In the genomic region with DNA sequence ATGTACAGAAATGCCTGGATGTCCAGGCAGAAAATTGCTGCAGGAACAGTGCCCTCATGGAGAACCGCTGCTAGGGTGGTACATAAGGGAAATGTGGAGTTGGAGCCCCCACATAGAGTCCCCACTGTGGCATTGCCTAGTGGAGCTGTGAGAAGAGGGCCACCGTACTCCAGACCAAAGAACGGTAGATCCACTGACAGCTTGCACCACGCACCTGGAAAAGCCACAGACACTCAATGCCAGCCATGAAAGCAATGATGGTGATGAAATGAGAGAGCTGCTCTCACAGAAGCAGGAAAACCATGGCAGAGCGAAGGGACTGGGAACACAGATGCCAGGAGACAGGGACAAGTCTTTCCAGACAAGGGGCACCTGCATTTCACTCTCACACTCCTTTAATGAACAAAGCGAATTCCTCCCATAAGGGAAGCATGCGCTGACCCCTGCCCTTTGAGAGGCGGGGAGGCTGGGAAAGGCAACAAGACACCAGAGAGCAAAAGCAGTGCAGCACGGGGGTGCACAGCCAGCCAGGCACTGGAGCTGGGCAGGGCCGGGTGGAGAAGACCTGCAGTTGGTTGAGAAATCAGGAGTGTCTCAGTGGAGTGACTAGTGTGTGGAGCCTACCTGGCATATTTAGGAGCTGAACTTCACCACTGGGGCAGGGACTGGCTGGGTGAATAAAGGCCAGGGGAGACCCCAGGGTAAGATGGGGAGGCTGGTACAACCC, we compare ENCODE assay signal across 28 cellular contexts.
"Had no signal": no experiment of that assay in that cellular context is flagged by ENCODE, and none has a peak within 500 bp of the region (broad histone marks: within the 10 kb centered on the region; RNA-seq: fewer than 3 reads in every experiment).

No MANE protein-coding gene starts in this region.

- H3K9me3 ChIP-seq: lower lobe of right lung, ovary, prostate gland, sigmoid colon had no signal

- H3K9me3 Mint-ChIP-seq: activated CD4-positive, alpha-beta T cell treated with anti-CD3 and anti-CD28 coated beads, Interleukin-2, amount 10 ng/mL, durations not matched to agents 7 days and 5 days had no signal

- H3K27ac Mint-ChIP-seq: activated CD4-positive, alpha-beta memory T cell treated with anti-CD3 and anti-CD28 coated beads, Interleukin-2, amount 10 ng/mL, durations not matched to agents 7 days and 5 days; activated CD4-positive, alpha-beta T cell treated with anti-CD3 and anti-CD28 coated beads, Interleukin-2, amount 10 ng/mL, durations not matched to agents 7 days and 5 days; activated naive CD8-positive, alpha-beta T cell; mesothelial cell of epicardium; naive B cell; nephron progenitor cell; stimulated activated naive B cell treated with anti-CD40 and anti-IgM and Interleukin-4, amounts not matched to agents 10 μg/mL and 1 μg/mL and 100 μg/mL, for 72 hours; T-helper 17 cell had no signal

- DNase-seq: activated CD4-positive, alpha-beta memory T cell treated with anti-CD3 and anti-CD28 coated beads, Interleukin-2, amount 10 ng/mL, durations not matched to agents 7 days and 5 days; activated CD4-positive, alpha-beta T cell treated with anti-CD3 and anti-CD28 coated beads, Interleukin-2, amount 10 ng/mL, durations not matched to agents 7 days and 5 days; activated CD4-positive, CD25-positive, alpha-beta regulatory T cell treated with anti-CD3 and anti-CD28 coated beads, Interleukin-2, amount 50 U/mL, for 72 hours; activated effector memory CD4-positive, alpha-beta T cell treated with Interleukin-2 at 50 U/mL for 16 hours; activated naive CD4-positive, alpha-beta T cell treated with Interleukin-2 at 50 U/mL for 16 hours; body of pancreas; effector memory CD4-positive, alpha-beta T cell; erythroblast; heart right ventricle; kidney glomerular epithelial cell; lower lobe of right lung; naive B cell; nephron progenitor cell; ovary; retina; sigmoid colon; small intestine; stimulated activated CD4-positive, alpha-beta T cell treated with anti-CD3 and anti-CD28 coated beads, Interleukin-15, amount 100 ng/mL, for 24 hours; stimulated activated CD4-positive, alpha-beta T cell treated with anti-CD3 and anti-CD28 coated beads, Interleukin-2, amount 100 ng/mL, for 24 hours; stimulated activated naive B cell treated with anti-CD40 and anti-IgM and Interleukin-4, amounts not matched to agents 10 μg/mL and 1 μg/mL and 100 μg/mL, for 72 hours; T-helper 17 cell; T1000 had no signal

- H3K36me3 ChIP-seq: heart right ventricle, lower lobe of right lung, ovary, prostate gland, sigmoid colon, tibial nerve had no signal

- H3K4me3 ChIP-seq: body of pancreas, heart right ventricle, lower lobe of right lung, ovary, prostate gland, sigmoid colon, tibial nerve had no signal

- H3K4me1 ChIP-seq: body of pancreas, heart right ventricle, lower lobe of right lung, prostate gland, sigmoid colon, tibial nerve had no signal

- H3K4me3 Mint-ChIP-seq: activated CD4-positive, alpha-beta memory T cell treated with anti-CD3 and anti-CD28 coated beads, Interleukin-2, amount 10 ng/mL, durations not matched to agents 7 days and 5 days; activated CD4-positive, alpha-beta T cell treated with anti-CD3 and anti-CD28 coated beads, Interleukin-2, amount 10 ng/mL, durations not matched to agents 7 days and 5 days; activated naive CD8-positive, alpha-beta T cell; mesothelial cell of epicardium; naive B cell; nephron progenitor cell; stimulated activated naive B cell treated with anti-CD40 and anti-IgM and Interleukin-4, amounts not matched to agents 10 μg/mL and 1 μg/mL and 100 μg/mL, for 72 hours; T-helper 17 cell had no signal

- H3K27ac ChIP-seq: body of pancreas, heart right ventricle, lower lobe of right lung, ovary, prostate gland, sigmoid colon, tibial nerve had no signal

- H3K36me3 Mint-ChIP-seq: activated naive CD8-positive, alpha-beta T cell; mesothelial cell of epicardium; naive B cell had no signal

- H3K27me3 ChIP-seq: ovary, tibial nerve had no signal

- ATAC-seq: body of pancreas; heart right ventricle; left lobe of liver; lower lobe of right lung; SK-N-SH treated with all-trans-retinoic acid at 6 μM for 48 hours; stimulated activated naive B cell treated with anti-CD40 and anti-IgM and Interleukin-4, amounts not matched to agents 10 μg/mL and 1 μg/mL and 100 μg/mL, for 72 hours; T-helper 17 cell had no signal

- H3K4me1 Mint-ChIP-seq: activated CD4-positive, alpha-beta memory T cell treated with anti-CD3 and anti-CD28 coated beads, Interleukin-2, amount 10 ng/mL, durations not matched to agents 7 days and 5 days; activated CD4-positive, alpha-beta T cell treated with anti-CD3 and anti-CD28 coated beads, Interleukin-2, amount 10 ng/mL, durations not matched to agents 7 days and 5 days; mesothelial cell of epicardium; naive B cell; stimulated activated naive B cell treated with anti-CD40 and anti-IgM and Interleukin-4, amounts not matched to agents 10 μg/mL and 1 μg/mL and 100 μg/mL, for 72 hours had no signal
